In the genomic region with DNA sequence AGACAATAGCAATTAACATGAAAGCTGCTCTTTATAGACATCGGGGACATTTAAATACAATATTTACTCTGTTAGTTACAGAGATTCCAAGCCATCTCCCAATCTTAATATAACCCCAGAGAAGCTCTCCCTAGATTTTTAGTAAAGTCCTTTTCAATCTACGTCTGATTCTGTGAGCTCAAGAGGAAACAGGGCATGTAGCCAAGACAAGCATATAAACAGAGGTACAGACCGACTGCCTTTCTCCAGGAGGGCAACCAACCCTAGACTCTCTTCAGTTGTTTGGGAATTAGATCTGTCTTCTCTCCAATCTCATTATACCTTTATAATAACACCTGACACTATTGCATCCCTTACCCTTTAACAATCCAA, we compare ENCODE assay signal across 9 cellular contexts. TPM values are rescaled to one million over a fixed set of nuclear protein-coding genes. Genes with fewer than 3 reads are reported as not detected.
DNase-seq lines count a peak whose midpoint lies in the region; ATAC-seq and TF ChIP-seq lines count a peak whose summit lies in the region.
"Had no signal": no experiment of that assay in that cellular context is flagged by ENCODE, and none has a peak within 500 bp of the region (broad histone marks: within the 10 kb centered on the region; RNA-seq: fewer than 3 reads in every experiment).

No MANE protein-coding gene starts in this region.

- peak overlapping the region; percentile 89 for H3K27ac ChIP-seq in parathyroid adenoma
- H3K27ac ChIP-seq in foreskin keratinocyte: no peak overlapping the region
- no peak overlapping the region for H3K27ac ChIP-seq in PC-9

- POLR2A ChIA-PET in PC-9 (lab: Charles Lee; ENCODE audit: unreplicated experiment): no interaction called here

- DNase-seq in Caki2 (ENCODE audit: low read depth) (peak; percentile 19), NCI-H345 (lab: John Stamatoyannopoulos, UW) (peak; percentile 67), fibroblast of peridontal ligament (ENCODE audit: extremely low read depth) (peak; percentile 40), foreskin keratinocyte (no peak), PC-9 (no peak), NCI-H187 (lab: John Stamatoyannopoulos, UW) (no peak)
- DNase-seq: activated T-cell treated with anti-CD3 and anti-CD28 coated beads, Interleukin-2, amount 50 U/mL, for 24 hours had no signal

- no peak overlapping the region for H3K9ac ChIP-seq in parathyroid adenoma

- CTCF ChIA-PET in PC-9 (lab: Charles Lee): no interaction called here

- no peaks in the 10 kb centered on the region for H3K9me2 ChIP-seq in PC-9 (ENCODE audit: insufficient read depth)

- H3K27me3 ChIP-seq in parathyroid adenoma (ENCODE audit: control insufficient read depth, insufficient read depth, low read length) (no peaks in the 10 kb centered on the region), foreskin keratinocyte (no peaks in the 10 kb centered on the region), PC-9 (ENCODE audit: insufficient read depth, low read depth) (no peaks in the 10 kb centered on the region)

- TF ChIP-seq CTCF in parathyroid adenoma (IDR thresholded peaks at IDR 0.05): peak; percentile 5
- no peak for TF ChIP-seq CTCF in foreskin keratinocyte (conservative IDR thresholded peaks at IDR 0.05)
- TF ChIP-seq CTCF in PC-9 (conservative IDR thresholded peaks at IDR 0.05): no peak

- in situ Hi-C loops in Caki2 (cut with HindIII; ENCODE audit: low pct_unique_long_range_greater_than_20kb, low sequenced_read_pairs): no loop called here

- intact Hi-C loops in PC-9 (cut with micrococcal nuclease; ENCODE audit: unreplicated experiment): no loop called here

- no peaks in the 10 kb centered on the region for H3F3A ChIP-seq in PC-9 (ENCODE audit: insufficient read depth, low read depth)

- H3K4me3 ChIP-seq in parathyroid adenoma (ENCODE audit: low read depth, low read length) (no peak overlapping the region), PC-9 (no peak overlapping the region)

- H3K4me1 ChIP-seq in parathyroid adenoma: peaks cover 29% of the 10 kb centered on the region
- H3K4me1 ChIP-seq in foreskin keratinocyte: no peaks in the 10 kb centered on the region
- H3K4me1 ChIP-seq in PC-9 (replicated peaks; ENCODE audit: insufficient read depth): no peaks in the 10 kb centered on the region

- BruUV-seq in PC-9 (replicated peaks; lab: Mats Ljungman, UMichigan): no TSS peak

- H3K36me3 ChIP-seq in parathyroid adenoma (ENCODE audit: control insufficient read depth, insufficient read depth, low read length): no peaks in the 10 kb centered on the region
- H3K36me3 ChIP-seq in PC-9 (ENCODE audit: low read depth): no peaks in the 10 kb centered on the region

- ATAC-seq in foreskin keratinocyte (no peak), GM18873 (IDR thresholded peaks at IDR 0.05; ENCODE audit: low FRiP score, unreplicated experiment) (no peak)

- peak overlapping the region; percentile 59 for H2AFZ ChIP-seq in parathyroid adenoma
- no peak overlapping the region for H2AFZ ChIP-seq in PC-9

- H4K20me1 ChIP-seq in PC-9 (ENCODE audit: insufficient read depth): no peaks in the 10 kb centered on the region

- H3K79me2 ChIP-seq in parathyroid adenoma (peaks cover 6% of the 10 kb centered on the region), PC-9 (ENCODE audit: low read depth) (no peaks in the 10 kb centered on the region)

- no peak overlapping the region for H3K4me2 ChIP-seq in parathyroid adenoma (ENCODE audit: low read length)
- H3K4me2 ChIP-seq in PC-9: no peak overlapping the region

- H3K9me3 ChIP-seq in parathyroid adenoma (ENCODE audit: control insufficient read depth, low read length): no peaks in the 10 kb centered on the region
- H3K9me3 ChIP-seq in PC-9 (ENCODE audit: insufficient read depth, low read depth): no peaks in the 10 kb centered on the region

RNA-seq across cellular contexts. Expression of gene TMTC1, which starts 57.4 kb away (rescaled TPM):
- 3.2 TPM in 2 replicates for total RNA-seq in Caki2 (2014; rRNA removed; shearing (Covaris generic); ENCODE audit: low replicate concordance)
- total RNA-seq in foreskin keratinocyte (0.10 and 0.25 TPM in 2 replicates), PC-9 (2021) (3.1 and 4.8 TPM in 2 replicates)
- polyA plus RNA-seq in foreskin keratinocyte: 0.04 and 0.10 TPM in 2 replicates

Comparison
In these comparisons a context has a peak if more than half of its experiments do, and no peak if none do; other contexts are left out.
1. DNase-seq: peak in Caki2 (single experiment), NCI-H345 (single experiment) and fibroblast of peridontal ligament (single experiment); none in foreskin keratinocyte (0 of 2), PC-9 (0 of 2) and NCI-H187 (0 of 2).